13 cellular contexts compared by ENCODE assay signal in genomic region chr10:86753056-86753455, GRCh38. TPM values are rescaled to one million over a fixed set of nuclear protein-coding genes. Genes with fewer than 3 reads are reported as not detected.
DNase-seq lines count a peak whose midpoint lies in the region; ATAC-seq and TF ChIP-seq lines count a peak whose summit lies in the region.
"Had no signal": no experiment of that assay in that cellular context is flagged by ENCODE, and none has a peak within 500 bp of the region (broad histone marks: within the 10 kb centered on the region; RNA-seq: fewer than 3 reads in every experiment).

No MANE protein-coding gene starts in this region.

- no peak for TF ChIP-seq CTCF in cardiac muscle cell (IDR thresholded peaks at IDR 0.05; ENCODE audit: low read depth, low read length)
- no peak for TF ChIP-seq CTCF in esophagus muscularis mucosa (IDR thresholded peaks at IDR 0.05)
- no peak for TF ChIP-seq CTCF in tibial artery (IDR thresholded peaks at IDR 0.05)

- H3K4me3 ChIP-seq in cardiac muscle cell: no peak overlapping the region
- no peak overlapping the region for H3K4me3 ChIP-seq in esophagus muscularis mucosa
- no peak overlapping the region for H3K4me3 ChIP-seq in tibial artery

- TF ChIP-seq POLR2A in esophagus muscularis mucosa (IDR thresholded peaks at IDR 0.05; ENCODE audit: low read depth): no peak

- no peaks in the 10 kb centered on the region for H3K9me3 Mint-ChIP-seq in IgD-negative memory B cell

- H3K27me3 ChIP-seq in cardiac muscle cell (no peaks in the 10 kb centered on the region), esophagus muscularis mucosa (no peaks in the 10 kb centered on the region), tibial artery (no peaks in the 10 kb centered on the region)

- H3K4me3 Mint-ChIP-seq in IgD-negative memory B cell: peak overlapping the region in 3 of 4 donors; percentile 63 to 93 (median 67)

- H3K27ac ChIP-seq in cardiac muscle cell: peak overlapping the region; percentile 100
- peak overlapping the region; percentile 49 to 100 (median 98) for H3K27ac ChIP-seq in esophagus muscularis mucosa (replicated peaks in 1 of 4)
- H3K27ac ChIP-seq in tibial artery: peak overlapping the region; percentile 98 to 99
- no peak overlapping the region for H3K27ac ChIP-seq in substantia nigra (ENCODE audit: low read depth, low read length, poor library complexity, severe bottlenecking)

- peaks cover 4% of the 10 kb centered on the region for H3K27me3 Mint-ChIP-seq in IgD-negative memory B cell

- ATAC-seq in left cardiac atrium (no peak), HG02588 (IDR thresholded peaks at IDR 0.05; ENCODE audit: unreplicated experiment) (no peak)

- no peaks in the 10 kb centered on the region for H3K36me3 ChIP-seq in cardiac muscle cell
- no peaks in the 10 kb centered on the region for H3K36me3 ChIP-seq in esophagus muscularis mucosa
- H3K36me3 ChIP-seq in tibial artery: no peaks in the 10 kb centered on the region

- H3K4me1 Mint-ChIP-seq in IgD-negative memory B cell: peaks cover 23 to 29% (median 29%) of the 10 kb centered on the region in 3 donors

- peak overlapping the region; percentile 72 to 88 (median 82) for H3K27ac Mint-ChIP-seq in IgD-negative memory B cell

- DNase-seq in cardiac muscle cell (ENCODE audit: low read depth in 1 of 2, low spot score in 1 of 2): no peak
- no peak for DNase-seq in left cardiac atrium
- no peak for DNase-seq in esophagus muscularis mucosa (ENCODE audit: extremely low spot score)
- DNase-seq in tibial artery: no peak
- DNase-seq in substantia nigra (lab: John Stamatoyannopoulos, UW): no peak
- DNase-seq in NCI-H2171 treated with DMSO at 0.1 percent for 48 hours (lab: John Stamatoyannopoulos, UW): no peak
- DNase-seq: activated CD4-positive, alpha-beta T cell treated with anti-CD3 and anti-CD28 coated beads, Interleukin-2, amount 50 U/mL, for 48 hours; activated effector memory CD4-positive, alpha-beta T cell treated with anti-CD3 and anti-CD28 coated beads, Interleukin-2, amount 50 U/mL, for 16 hours; GDM1; RPMI8226; T1000 had no signal

- peaks cover 29% of the 10 kb centered on the region for H3K4me1 ChIP-seq in cardiac muscle cell (ENCODE audit: low read depth)
- peaks cover 10 to 50% (median 40%) of the 10 kb centered on the region in 4 donors for H3K4me1 ChIP-seq in esophagus muscularis mucosa
- peaks cover 0 to 26% (median 14%) of the 10 kb centered on the region in 4 donors for H3K4me1 ChIP-seq in tibial artery

- TF ChIP-seq EP300 in esophagus muscularis mucosa (IDR thresholded peaks at IDR 0.05): no peak

- intact Hi-C loops in left cardiac atrium (cut with DNase I): no loop called here
- intact Hi-C loops in esophagus muscularis mucosa (cut with DNase I): no loop called here
- intact Hi-C loops in tibial artery (cut with DNase I; ENCODE audit: low total_unique reads): no loop called here

- WGBS in esophagus muscularis mucosa: 83% methylated on average over 2 of the region's 2 CpGs

- H3K36me3 Mint-ChIP-seq in IgD-negative memory B cell: peaks cover 2% of the 10 kb centered on the region

- H3K9me3 ChIP-seq in cardiac muscle cell (ENCODE audit: low read depth): no peaks in the 10 kb centered on the region
- no peaks in the 10 kb centered on the region for H3K9me3 ChIP-seq in esophagus muscularis mucosa
- H3K9me3 ChIP-seq in tibial artery: no peaks in the 10 kb centered on the region

RNA-seq across cellular contexts. Expression of gene BMPR1A, which starts 3.4 kb away (rescaled TPM):
- total RNA-seq in cardiac muscle cell (37.0 and 39.4 TPM in 2 replicates), left cardiac atrium (10 to 100 TPM; 46.2 to 56.8 TPM), esophagus muscularis mucosa (100 to 1,000 TPM in 1 of 4 donors, 10 to 100 TPM in 3; 66.1 to 110 (median 90.5) TPM)
- polyA plus RNA-seq in cardiac muscle cell (35.6 and 54.2 TPM in 2 replicates), IgD-negative memory B cell (5.0 TPM)
